ENCODE assay signal across 12 cellular contexts in the genomic region with DNA sequence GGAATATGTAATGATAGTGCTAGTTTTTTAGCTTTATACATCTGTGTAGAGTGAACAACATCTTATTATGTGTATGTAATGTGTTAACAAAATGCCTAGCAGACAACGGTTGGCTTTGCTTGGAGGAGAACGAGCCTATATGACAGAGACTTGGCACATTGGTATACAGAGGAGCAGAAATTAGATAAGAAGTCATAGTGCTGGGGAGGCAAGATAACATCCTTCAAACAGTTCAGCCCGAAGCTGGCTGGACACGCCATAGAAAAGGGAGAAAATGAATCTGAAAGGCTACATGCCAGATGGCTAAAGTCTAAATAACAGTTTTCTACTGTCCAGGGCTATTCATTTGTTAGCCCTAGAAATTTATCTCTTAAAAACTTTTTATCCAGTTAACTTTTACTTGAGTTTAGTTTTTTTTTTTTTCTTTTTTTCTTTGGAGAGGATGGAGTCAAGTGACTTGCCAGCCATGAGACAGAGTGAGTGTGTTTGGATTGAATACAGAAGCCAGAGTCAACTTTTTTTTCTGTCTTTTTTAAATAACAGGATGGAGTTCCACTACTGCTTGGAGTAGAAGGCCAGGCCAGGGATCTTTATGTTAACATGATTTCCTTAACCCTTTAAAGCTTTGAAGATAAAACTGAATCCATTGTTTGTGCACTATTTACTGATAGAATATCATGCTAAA.
DNase-seq lines count a peak whose midpoint lies in the region; ATAC-seq and TF ChIP-seq lines count a peak whose summit lies in the region.
"Had no signal": no experiment of that assay in that cellular context is flagged by ENCODE, and none has a peak within 500 bp of the region (broad histone marks: within the 10 kb centered on the region; RNA-seq: fewer than 3 reads in every experiment).

No MANE protein-coding gene starts in this region.

- H3K27me3 Mint-ChIP-seq in neural crest cell (ENCODE audit: low read depth) = no peaks in the 10 kb centered on the region

- H3K4me1 ChIP-seq in ascending aorta (peaks cover 3 to 34% of the 10 kb centered on the region in 2 donors), heart left ventricle (peaks cover 4 to 71% (median 44%) of the 10 kb centered on the region in 12 donors), transverse colon (peaks cover 0 to 4% (median 0%) of the 10 kb centered on the region in 4 donors)
- H3K4me1 ChIP-seq: pancreas had no signal

- TF ChIP-seq CTCF in ascending aorta (IDR thresholded peaks at IDR 0.05) (no peak), heart left ventricle (IDR thresholded peaks at IDR 0.05) (no peak), neural crest cell (conservative IDR thresholded peaks at IDR 0.05) (no peak), transverse colon (IDR thresholded peaks at IDR 0.05) (no peak)

- H3K9me3 Mint-ChIP-seq in neural crest cell = peaks cover 5% of the 10 kb centered on the region
- H3K9me3 Mint-ChIP-seq: stimulated activated effector memory CD8-positive, alpha-beta T cell treated with anti-CD3 and anti-CD28 coated beads, Interleukin-12 subunit alpha, Interleukin-12 subunit beta, amount 100 ng/mL, for 72 hours had no signal

- H3K4me1 Mint-ChIP-seq in neural crest cell = peaks cover 57% of the 10 kb centered on the region
- H3K4me1 Mint-ChIP-seq: stimulated activated effector memory CD8-positive, alpha-beta T cell treated with anti-CD3 and anti-CD28 coated beads, Interleukin-12 subunit alpha, Interleukin-12 subunit beta, amount 100 ng/mL, for 72 hours had no signal

- H3K36me3 ChIP-seq in ascending aorta = no peaks in the 10 kb centered on the region
- no peaks in the 10 kb centered on the region for H3K36me3 ChIP-seq in heart left ventricle
- H3K36me3 ChIP-seq in transverse colon = no peaks in the 10 kb centered on the region
- H3K36me3 ChIP-seq: pancreas had no signal

- H3K9me3 ChIP-seq in ascending aorta (no peaks in the 10 kb centered on the region), heart left ventricle (no peaks in the 10 kb centered on the region), transverse colon (no peaks in the 10 kb centered on the region)
- H3K9me3 ChIP-seq: pancreas had no signal

- TF ChIP-seq POLR2A in heart left ventricle (IDR thresholded peaks at IDR 0.05) (no peak), transverse colon (IDR thresholded peaks at IDR 0.05) (no peak)

- intact Hi-C loops in ascending aorta (cut with DNase I) (loop anchor here (5.0 to 10.0 kb wide), 3 partner anchors 292 to 522 kb away; partner anchors contain the start of gene GPBP1), heart left ventricle (cut with DNase I) (loop anchor here in 3 of 10 donors (2.0 to 10.0 kb wide), 7 partner anchors 35 to 765 kb away; partner anchors contain the start of gene PLK2 (in 1 of the 3)), transverse colon (cut with DNase I; ENCODE audit: low total_unique reads) (no loop called here)

- no peak for TF ChIP-seq EP300 in transverse colon (IDR thresholded peaks at IDR 0.05; ENCODE audit: low read depth)

- H3K27me3 ChIP-seq in ascending aorta (no peaks in the 10 kb centered on the region), heart left ventricle (no peaks in the 10 kb centered on the region), transverse colon (no peaks in the 10 kb centered on the region)
- H3K27me3 ChIP-seq: pancreas had no signal

- DNase-seq in ascending aorta (ENCODE audit: low spot score in 2 of 2) (no peak), heart left ventricle (peak in 1 of 5 donors; percentile 25), neural crest cell (ENCODE audit: low read depth, low spot score) (no peak), transverse colon (no peak)
- no peak for DNase-seq in activated CD4-positive, alpha-beta T cell treated with anti-CD3 and anti-CD28 coated beads, Interleukin-2, amount 50 U/mL, for 48 hours
- no peak for DNase-seq in central memory CD4-positive, alpha-beta T cell
- DNase-seq: kidney, NCI-H1436 treated with DMSO at 0.1 percent for 48 hours, NCI-H524, pancreas had no signal

- WGBS in heart left ventricle, 4 donors = 26 to 38% (median 29%) methylated on average over 4 of the region's 4 CpGs
- 63 to 67% methylated on average over 2 to 4 of the region's 4 CpGs for whole genome bisulfite sequencing in transverse colon (ENCODE audit: low coverage in 1 of 2), 2 donors

- H3K27ac ChIP-seq in ascending aorta (peak overlapping the region; percentile 55 to 69), heart left ventricle (peak overlapping the region; percentile 19 to 88 (median 76)), transverse colon (peak overlapping the region; percentile 4 to 48 (median 20))
- H3K27ac ChIP-seq: pancreas had no signal

- H3K4me3 ChIP-seq in ascending aorta (no peak overlapping the region), heart left ventricle (no peak overlapping the region), transverse colon (no peak overlapping the region)
- H3K4me3 ChIP-seq: pancreas had no signal

- in situ Hi-C loops in transverse colon (cut with MboI; ENCODE audit: low pct_ligation_motif_present in 1 of 4, low pct_unique_long_range_greater_than_20kb in 1 of 4, low sequenced_read_pairs in 3 of 4) = no loop called here

- H3K4me3 Mint-ChIP-seq in neural crest cell = no peak overlapping the region
- H3K4me3 Mint-ChIP-seq: stimulated activated effector memory CD8-positive, alpha-beta T cell treated with anti-CD3 and anti-CD28 coated beads, Interleukin-12 subunit alpha, Interleukin-12 subunit beta, amount 100 ng/mL, for 72 hours had no signal

- H3K36me3 Mint-ChIP-seq in neural crest cell (ENCODE audit: low read depth) = peaks cover 3% of the 10 kb centered on the region
- H3K36me3 Mint-ChIP-seq: stimulated activated effector memory CD8-positive, alpha-beta T cell treated with anti-CD3 and anti-CD28 coated beads, Interleukin-12 subunit alpha, Interleukin-12 subunit beta, amount 100 ng/mL, for 72 hours had no signal

- peak; percentile 41 to 73 (median 54) for ATAC-seq in heart left ventricle
- no peak for ATAC-seq in HG03097 (IDR thresholded peaks at IDR 0.05; ENCODE audit: low FRiP score, unreplicated experiment)
- ATAC-seq: pancreas; stimulated activated effector memory CD8-positive, alpha-beta T cell treated with anti-CD3 and anti-CD28 coated beads, Interleukin-12 subunit alpha, Interleukin-12 subunit beta, amount 100 ng/mL, for 72 hours had no signal

- peak overlapping the region; percentile 41 for H3K27ac Mint-ChIP-seq in neural crest cell (ENCODE audit: unreplicated experiment)
- H3K27ac Mint-ChIP-seq: stimulated activated effector memory CD8-positive, alpha-beta T cell treated with anti-CD3 and anti-CD28 coated beads, Interleukin-12 subunit alpha, Interleukin-12 subunit beta, amount 100 ng/mL, for 72 hours had no signal

Comparison
In these comparisons a context has a peak if more than half of its experiments do, and no peak if none do; other contexts are left out.
1. H3K27ac ChIP-seq: peak in every context shown above with its lines; median percentile 76 in heart left ventricle; 62 in ascending aorta; 20 in transverse colon.